In the genomic region with DNA sequence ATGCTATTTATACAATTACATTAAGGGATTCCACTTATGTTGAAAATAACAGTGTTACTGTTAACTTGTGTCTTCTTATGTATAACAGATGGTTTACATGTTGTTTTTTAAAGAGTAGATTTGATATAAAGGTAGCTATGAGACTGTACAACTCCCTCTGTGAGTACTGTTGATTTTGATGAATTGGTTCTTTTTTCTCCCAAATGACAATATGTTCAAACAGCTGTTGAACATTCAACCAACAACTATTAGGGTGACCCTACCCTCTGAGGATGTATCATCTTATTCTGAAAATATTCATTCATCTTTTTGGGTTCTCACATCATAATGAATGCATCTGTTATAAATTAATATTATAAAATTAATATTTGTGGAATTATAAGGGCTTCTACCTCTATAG, we compare ENCODE assay signal across 16 cellular contexts.
"Had no signal": no experiment of that assay in that cellular context is flagged by ENCODE, and none has a peak within 500 bp of the region (broad histone marks: within the 10 kb centered on the region; RNA-seq: fewer than 3 reads in every experiment).

No MANE protein-coding gene starts in this region.

- H3K36me3 Mint-ChIP-seq: activated CD8-positive, alpha-beta memory T cell treated with anti-CD3 and anti-CD28 coated beads, Interleukin-2, amount 10 ng/mL, durations not matched to agents 7 days and 5 days; activated naive CD8-positive, alpha-beta T cell treated with anti-CD3 and anti-CD28 coated beads for 36 hours; neural progenitor cell had no signal

- H3K4me2 ChIP-seq: neural progenitor cell had no signal

- H3K4me3 Mint-ChIP-seq: activated CD8-positive, alpha-beta memory T cell treated with anti-CD3 and anti-CD28 coated beads, Interleukin-2, amount 10 ng/mL, durations not matched to agents 7 days and 5 days; activated naive CD8-positive, alpha-beta T cell treated with anti-CD3 and anti-CD28 coated beads for 36 hours; activated T-cell treated with anti-CD3 and anti-CD28 coated beads, Interleukin-2, amount 50 U/mL, for 4 hours; neural progenitor cell had no signal

- H3K4me3 ChIP-seq: colonic mucosa, neural progenitor cell, skin epidermis, tibial artery, uterus had no signal

- H3K27me3 ChIP-seq: colonic mucosa, neural progenitor cell, tibial artery, uterus had no signal

- H3K36me3 ChIP-seq: colonic mucosa, neural progenitor cell, tibial artery, uterus had no signal

- H3K9ac ChIP-seq: neural progenitor cell had no signal

- H2AFZ ChIP-seq: neural progenitor cell had no signal

- ATAC-seq: activated CD8-positive, alpha-beta memory T cell treated with anti-CD3 and anti-CD28 coated beads, Interleukin-2, amount 10 ng/mL, durations not matched to agents 7 days and 5 days; activated T-cell treated with anti-CD3 and anti-CD28 coated beads, Interleukin-2, amount 50 U/mL, for 4 hours had no signal

- DNase-seq: activated CD4-positive, alpha-beta T cell treated with anti-CD3 and anti-CD28 coated beads for 1 hour; activated CD4-positive, alpha-beta T cell treated with anti-CD3 and anti-CD28 coated beads, Interleukin-2, amount 50 U/mL, for 48 hours; activated CD8-positive, alpha-beta memory T cell treated with anti-CD3 and anti-CD28 coated beads, Interleukin-2, amount 10 ng/mL, durations not matched to agents 7 days and 5 days; activated effector memory CD4-positive, alpha-beta T cell treated with anti-CD3 and anti-CD28 coated beads, Interleukin-2, amount 50 U/mL, for 16 hours; activated naive CD8-positive, alpha-beta T cell treated with anti-CD3 and anti-CD28 coated beads for 36 hours; activated T-cell treated with anti-CD3 and anti-CD28 coated beads, Interleukin-2, amount 50 U/mL, for 4 hours; anterior cingulate cortex; colonic mucosa; hypothalamus; midbrain; retina; T-helper 9 cell; tibial artery; uterus had no signal

- H3K27me3 Mint-ChIP-seq: activated CD8-positive, alpha-beta memory T cell treated with anti-CD3 and anti-CD28 coated beads, Interleukin-2, amount 10 ng/mL, durations not matched to agents 7 days and 5 days; activated naive CD8-positive, alpha-beta T cell treated with anti-CD3 and anti-CD28 coated beads for 36 hours had no signal

- H3K9me3 ChIP-seq: colonic mucosa, tibial artery, uterus had no signal

- H3K4me1 Mint-ChIP-seq: activated CD8-positive, alpha-beta memory T cell treated with anti-CD3 and anti-CD28 coated beads, Interleukin-2, amount 10 ng/mL, durations not matched to agents 7 days and 5 days; activated naive CD8-positive, alpha-beta T cell treated with anti-CD3 and anti-CD28 coated beads for 36 hours; neural progenitor cell had no signal

- H3K4me1 ChIP-seq: colonic mucosa, neural progenitor cell, uterus had no signal

- H3K27ac Mint-ChIP-seq: activated CD8-positive, alpha-beta memory T cell treated with anti-CD3 and anti-CD28 coated beads, Interleukin-2, amount 10 ng/mL, durations not matched to agents 7 days and 5 days; activated naive CD8-positive, alpha-beta T cell treated with anti-CD3 and anti-CD28 coated beads for 36 hours; neural progenitor cell had no signal

- H3K27ac ChIP-seq: colonic mucosa, neural progenitor cell, skin epidermis, uterus had no signal
